ENCODE assay signal across 16 cellular contexts in genomic region chr3:119230071-119230470, GRCh38. TPM values are rescaled to one million over a fixed set of nuclear protein-coding genes. Genes with fewer than 3 reads are reported as not detected.
DNase-seq lines count a peak whose midpoint lies in the region; ATAC-seq and TF ChIP-seq lines count a peak whose summit lies in the region.
"Had no signal": no experiment of that assay in that cellular context is flagged by ENCODE, and none has a peak within 500 bp of the region (broad histone marks: within the 10 kb centered on the region; RNA-seq: fewer than 3 reads in every experiment).

No MANE protein-coding gene starts in this region.

- no peak overlapping the region for H3K4me3 Mint-ChIP-seq in natural killer cell
- no peak overlapping the region for H3K4me3 Mint-ChIP-seq in natural killer cell treated with Interleukin-12 subunit alpha and Interleukin-12 subunit beta and Interleukin-15 and Interleukin-18, amount 100 ng/mL, for 72 hours
- no peak overlapping the region for H3K4me3 Mint-ChIP-seq in nephron progenitor cell
- no peak overlapping the region for H3K4me3 Mint-ChIP-seq in HFFc6
- H3K4me3 Mint-ChIP-seq: CD4-positive, CD25-positive, alpha-beta regulatory T cell; H9 had no signal

- no peak for ATAC-seq in natural killer cell
- no peak for ATAC-seq in natural killer cell treated with Interleukin-12 subunit alpha and Interleukin-12 subunit beta and Interleukin-15 and Interleukin-18, amount 100 ng/mL, for 72 hours
- no peak for ATAC-seq in GM21737 (IDR thresholded peaks at IDR 0.05; ENCODE audit: unreplicated experiment)

- DNase-seq in natural killer cell (no peak), globus pallidus (ENCODE audit: low spot score) (peak; percentile 40), nephron progenitor cell (no peak), HFFc6 (no peak)
- no peak for DNase-seq in natural killer cell treated with Interleukin-12 subunit alpha and Interleukin-12 subunit beta and Interleukin-15 and Interleukin-18, amount 100 ng/mL, for 72 hours (ENCODE audit: low spot score)
- DNase-seq in activated CD8-positive, alpha-beta memory T cell treated with anti-CD3 and anti-CD28 coated beads for 24 hours = no peak
- DNase-seq: ACHN; Calu3; CD4-positive, CD25-positive, alpha-beta regulatory T cell; DMS 273 treated with DMSO at 0.1 percent for 48 hours; GOT3; H9 had no signal

- H3K4me1 Mint-ChIP-seq in natural killer cell = peaks cover 56 to 62% of the 10 kb centered on the region in 2 donors
- peaks cover 41 to 52% of the 10 kb centered on the region in 2 donors for H3K4me1 Mint-ChIP-seq in natural killer cell treated with Interleukin-12 subunit alpha and Interleukin-12 subunit beta and Interleukin-15 and Interleukin-18, amount 100 ng/mL, for 72 hours (ENCODE audit: low read depth in 2 of 2)
- H3K4me1 Mint-ChIP-seq in nephron progenitor cell = no peaks in the 10 kb centered on the region
- H3K4me1 Mint-ChIP-seq in HFFc6 (ENCODE audit: low read depth) = peaks cover 36% of the 10 kb centered on the region
- H3K4me1 Mint-ChIP-seq: H9 had no signal

- H3K27me3 Mint-ChIP-seq in natural killer cell (ENCODE audit: low read depth in 2 of 2) = no peaks in the 10 kb centered on the region
- no peaks in the 10 kb centered on the region for H3K27me3 Mint-ChIP-seq in natural killer cell treated with Interleukin-12 subunit alpha and Interleukin-12 subunit beta and Interleukin-15 and Interleukin-18, amount 100 ng/mL, for 72 hours
- H3K27me3 Mint-ChIP-seq in nephron progenitor cell (ENCODE audit: low read depth, poor library complexity) = no peaks in the 10 kb centered on the region
- no peaks in the 10 kb centered on the region for H3K27me3 Mint-ChIP-seq in HFFc6 (ENCODE audit: insufficient read depth)
- H3K27me3 Mint-ChIP-seq: CD4-positive, CD25-positive, alpha-beta regulatory T cell had no signal

- H3K9me3 Mint-ChIP-seq in natural killer cell (no peaks in the 10 kb centered on the region), nephron progenitor cell (no peaks in the 10 kb centered on the region), HFFc6 (no peaks in the 10 kb centered on the region)
- H3K9me3 Mint-ChIP-seq in natural killer cell treated with Interleukin-12 subunit alpha and Interleukin-12 subunit beta and Interleukin-15 and Interleukin-18, amount 100 ng/mL, for 72 hours = no peaks in the 10 kb centered on the region
- H3K9me3 Mint-ChIP-seq: CD4-positive, CD25-positive, alpha-beta regulatory T cell; H9 had no signal

- TF ChIP-seq CTCF in natural killer cell (IDR thresholded peaks at IDR 0.05) = no peak
- no peak for TF ChIP-seq CTCF in nephron progenitor cell (IDR thresholded peaks at IDR 0.05)
- no peak for TF ChIP-seq CTCF in HFFc6 (IDR thresholded peaks at IDR 0.05)

- peak overlapping the region; percentile 52 to 60 for H3K27ac Mint-ChIP-seq in natural killer cell
- peak overlapping the region in 1 of 2 donors; percentile 48 for H3K27ac Mint-ChIP-seq in natural killer cell treated with Interleukin-12 subunit alpha and Interleukin-12 subunit beta and Interleukin-15 and Interleukin-18, amount 100 ng/mL, for 72 hours
- peak overlapping the region; percentile 22 for H3K27ac Mint-ChIP-seq in nephron progenitor cell
- no peak overlapping the region for H3K27ac Mint-ChIP-seq in HFFc6
- H3K27ac Mint-ChIP-seq: CD4-positive, CD25-positive, alpha-beta regulatory T cell; H9 had no signal

- intact Hi-C loops in natural killer cell (cut with micrococcal nuclease) = no loop called here

- peaks cover 31% of the 10 kb centered on the region for H3K36me3 Mint-ChIP-seq in natural killer cell
- H3K36me3 Mint-ChIP-seq in natural killer cell treated with Interleukin-12 subunit alpha and Interleukin-12 subunit beta and Interleukin-15 and Interleukin-18, amount 100 ng/mL, for 72 hours = peaks cover 47% of the 10 kb centered on the region
- H3K36me3 Mint-ChIP-seq in nephron progenitor cell (ENCODE audit: low read depth) = peaks cover 66% of the 10 kb centered on the region
- H3K36me3 Mint-ChIP-seq in HFFc6 (ENCODE audit: low read depth) = peaks cover 55% of the 10 kb centered on the region

RNA-seq across cellular contexts. Expression of gene B4GALT4, which starts 10.6 kb away (rescaled TPM):
- 10 to 100 TPM; 35.1 to 54.1 (median 48.8) TPM for total RNA-seq in natural killer cell
- 10 to 100 TPM; 34.3 to 38.4 TPM for total RNA-seq in natural killer cell treated with Interleukin-12 subunit alpha and Interleukin-12 subunit beta and Interleukin-15 and Interleukin-18, amount 100 ng/mL, for 72 hours
- total RNA-seq in HFFc6 (2021; fragmentation: NEBNext Ultra II Directional; extraction: Animal tissue kit (Norgen Biotek cat#: 25700)) = 10 to 100 TPM; 47.2 to 53.5 (median 52.5) TPM

RNA-seq across cellular contexts. Expression of gene UPK1B, which starts 56.7 kb away (rescaled TPM):
- total RNA-seq in natural killer cell = not detected
- total RNA-seq in natural killer cell treated with Interleukin-12 subunit alpha and Interleukin-12 subunit beta and Interleukin-15 and Interleukin-18, amount 100 ng/mL, for 72 hours = not detected
- total RNA-seq in HFFc6 (2021; fragmentation: NEBNext Ultra II Directional; extraction: Animal tissue kit (Norgen Biotek cat#: 25700)) = under 1 TPM in 2 of 6 experiments, not detected in 4; 0.10 to 0.12 TPM
- total RNA-seq: A172; CD4-positive, CD25-positive, alpha-beta regulatory T cell; Daoy; HT1080 had no signal
